In the genomic region with DNA sequence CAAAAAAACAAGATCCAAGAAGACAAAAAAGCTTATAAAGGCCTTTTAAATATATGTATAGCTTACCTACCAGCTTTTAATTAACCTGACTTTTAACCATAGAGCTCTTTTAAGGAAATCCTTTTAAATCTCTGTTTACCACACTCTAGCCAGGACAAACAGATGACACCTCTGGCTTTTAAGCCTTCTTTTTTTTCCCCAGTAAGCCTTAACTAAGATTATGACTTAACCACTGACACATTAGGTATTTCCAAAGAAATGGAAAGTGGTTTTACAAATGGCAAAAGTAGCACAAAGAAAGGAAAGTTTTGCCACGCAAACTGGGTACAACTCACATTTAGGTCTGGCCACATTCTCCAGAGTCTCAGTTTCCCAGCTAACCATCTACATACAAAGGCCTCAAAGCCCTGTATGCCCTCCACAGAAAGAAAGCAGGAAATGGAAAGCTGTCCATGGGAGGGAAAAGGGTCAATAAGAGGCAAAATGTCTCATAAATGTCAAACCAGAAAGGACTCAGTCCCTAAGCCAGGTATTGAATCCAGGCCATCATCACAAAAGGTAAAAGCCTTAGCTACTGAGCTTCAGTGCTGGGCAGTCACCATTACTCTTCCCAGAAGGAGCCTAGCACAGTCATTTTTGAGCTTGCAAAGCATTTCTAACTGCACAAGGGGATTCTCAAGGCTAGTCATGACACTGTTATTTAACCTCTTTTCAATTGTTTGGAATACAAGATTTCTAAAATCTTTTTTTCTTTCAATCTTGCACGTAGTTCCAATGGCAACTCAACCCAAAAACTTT, we compare ENCODE assay signal across 35 cellular contexts. TPM values are rescaled to one million over a fixed set of nuclear protein-coding genes. Genes with fewer than 3 reads are reported as not detected.
DNase-seq lines count a peak whose midpoint lies in the region; ATAC-seq and TF ChIP-seq lines count a peak whose summit lies in the region.
"Had no signal": no experiment of that assay in that cellular context is flagged by ENCODE, and none has a peak within 500 bp of the region (broad histone marks: within the 10 kb centered on the region; RNA-seq: fewer than 3 reads in every experiment).

No MANE protein-coding gene starts in this region.

- H3K4me2 ChIP-seq in OCI-LY7 (ENCODE audit: low read length) = no peak overlapping the region

- peaks cover 8% of the 10 kb centered on the region for H4K20me1 ChIP-seq in OCI-LY7 (ENCODE audit: insufficient read depth, low read length)

- peaks cover 99% of the 10 kb centered on the region for H3K79me2 ChIP-seq in OCI-LY7 (ENCODE audit: insufficient read depth, low read depth, low read length)

- 92% methylated on average over 2 of the region's 2 CpGs for WGBS in HUES64

- H3K9me3 ChIP-seq in HUES64 (ENCODE audit: insufficient read depth, low read depth, low read length) = no peaks in the 10 kb centered on the region
- H3K9me3 ChIP-seq in OCI-LY7 (ENCODE audit: low read length) = no peaks in the 10 kb centered on the region
- no peaks in the 10 kb centered on the region for H3K9me3 ChIP-seq in right atrium auricular region
- H3K9me3 ChIP-seq in uterus = no peaks in the 10 kb centered on the region
- H3K9me3 ChIP-seq: colonic mucosa, ovary, Peyer's patch, stomach, thyroid gland had no signal

- no peaks in the 10 kb centered on the region for H3K36me3 ChIP-seq in HUES64 (ENCODE audit: insufficient read depth, low read length)
- H3K36me3 ChIP-seq in OCI-LY7 (ENCODE audit: insufficient read depth, low read length) = peaks cover 42% of the 10 kb centered on the region
- H3K36me3 ChIP-seq in right atrium auricular region = no peaks in the 10 kb centered on the region
- no peaks in the 10 kb centered on the region for H3K36me3 ChIP-seq in uterus
- H3K36me3 ChIP-seq: colonic mucosa, ovary, Peyer's patch, stomach, thyroid gland had no signal

- H3K4me3 ChIP-seq in HUES64 (ENCODE audit: low read length) = no peak overlapping the region
- H3K4me3 ChIP-seq in OCI-LY7 (ENCODE audit: low read depth, low read length, poor library complexity, severe bottlenecking) = no peak overlapping the region
- no peak overlapping the region for H3K4me3 ChIP-seq in right atrium auricular region
- H3K4me3 ChIP-seq in uterus = no peak overlapping the region
- H3K4me3 ChIP-seq: colonic mucosa, ovary, Peyer's patch, skin epidermis, stomach, thyroid gland had no signal

- POLR2A ChIA-PET in OCI-LY7 (lab: Charles Lee) = interaction anchor here (0.6 to 1.0 kb wide), 6 partner anchors 10 to 279 kb away, joined by 3 to 4 read pairs (median 4); no protein-coding TSS in a partner anchor

- no peaks in the 10 kb centered on the region for H3K27me3 Mint-ChIP-seq in activated T-cell treated with anti-CD3 and anti-CD28 coated beads, Interleukin-2, amount 50 U/mL, for 24 hours
- H3K27me3 Mint-ChIP-seq in activated naive CD8-positive, alpha-beta T cell treated with anti-CD3 and anti-CD28 coated beads for 36 hours = no peaks in the 10 kb centered on the region
- H3K27me3 Mint-ChIP-seq: activated CD8-positive, alpha-beta memory T cell treated with anti-CD3 and anti-CD28 coated beads, Interleukin-2, amount 10 ng/mL, durations not matched to agents 7 days and 5 days; activated naive CD8-positive, alpha-beta T cell treated with anti-CD3 and anti-CD28 coated beads, Interleukin-2, amount 10 ng/mL, durations not matched to agents 7 days and 5 days; CD4-positive, CD25-positive, alpha-beta regulatory T cell had no signal

- BruUV-seq in OCI-LY7 (replicated peaks; lab: Mats Ljungman, UMichigan) = no TSS peak

- ATAC-seq in stimulated activated effector memory CD8-positive, alpha-beta T cell treated with anti-CD3 and anti-CD28 coated beads, Interleukin-12 subunit alpha, Interleukin-12 subunit beta, amount 100 ng/mL, for 72 hours = no peak
- ATAC-seq: activated CD8-positive, alpha-beta memory T cell treated with anti-CD3 and anti-CD28 coated beads, Interleukin-2, amount 10 ng/mL, durations not matched to agents 7 days and 5 days; left cardiac atrium had no signal

- no peak overlapping the region for H2AFZ ChIP-seq in OCI-LY7 (ENCODE audit: low read length)

- TF ChIP-seq CTCF in OCI-LY7 (conservative IDR thresholded peaks at IDR 0.05; ENCODE audit: low read length) = no peak
- TF ChIP-seq CTCF in right atrium auricular region (IDR thresholded peaks at IDR 0.05) = no peak
- no peak for TF ChIP-seq CTCF in uterus (IDR thresholded peaks at IDR 0.05)

- peaks cover 69% of the 10 kb centered on the region for H3K36me3 Mint-ChIP-seq in activated T-cell treated with anti-CD3 and anti-CD28 coated beads, Interleukin-2, amount 50 U/mL, for 24 hours (ENCODE audit: low read depth)
- H3K36me3 Mint-ChIP-seq in activated naive CD8-positive, alpha-beta T cell treated with anti-CD3 and anti-CD28 coated beads for 36 hours = peaks cover 58% of the 10 kb centered on the region
- H3K36me3 Mint-ChIP-seq in stimulated activated effector memory CD8-positive, alpha-beta T cell treated with anti-CD3 and anti-CD28 coated beads, Interleukin-12 subunit alpha, Interleukin-12 subunit beta, amount 100 ng/mL, for 72 hours = no peaks in the 10 kb centered on the region
- H3K36me3 Mint-ChIP-seq: immature natural killer cell had no signal

- peak overlapping the region; percentile 11 for H3K4me3 Mint-ChIP-seq in activated T-cell treated with anti-CD3 and anti-CD28 coated beads, Interleukin-2, amount 50 U/mL, for 24 hours
- H3K4me3 Mint-ChIP-seq in activated naive CD8-positive, alpha-beta T cell treated with anti-CD3 and anti-CD28 coated beads for 36 hours = no peak overlapping the region
- H3K4me3 Mint-ChIP-seq in stimulated activated effector memory CD8-positive, alpha-beta T cell treated with anti-CD3 and anti-CD28 coated beads, Interleukin-12 subunit alpha, Interleukin-12 subunit beta, amount 100 ng/mL, for 72 hours = no peak overlapping the region
- H3K4me3 Mint-ChIP-seq: activated CD8-positive, alpha-beta memory T cell treated with anti-CD3 and anti-CD28 coated beads, Interleukin-2, amount 10 ng/mL, durations not matched to agents 7 days and 5 days; activated naive CD8-positive, alpha-beta T cell treated with anti-CD3 and anti-CD28 coated beads, Interleukin-2, amount 10 ng/mL, durations not matched to agents 7 days and 5 days; immature natural killer cell; nephron progenitor cell had no signal

- peak overlapping the region; percentile 90 for H3K27ac Mint-ChIP-seq in activated T-cell treated with anti-CD3 and anti-CD28 coated beads, Interleukin-2, amount 50 U/mL, for 24 hours
- peak overlapping the region; percentile 35 for H3K27ac Mint-ChIP-seq in activated naive CD8-positive, alpha-beta T cell treated with anti-CD3 and anti-CD28 coated beads for 36 hours
- peak overlapping the region; percentile 10 for H3K27ac Mint-ChIP-seq in stimulated activated effector memory CD8-positive, alpha-beta T cell treated with anti-CD3 and anti-CD28 coated beads, Interleukin-12 subunit alpha, Interleukin-12 subunit beta, amount 100 ng/mL, for 72 hours
- H3K27ac Mint-ChIP-seq: activated CD8-positive, alpha-beta memory T cell treated with anti-CD3 and anti-CD28 coated beads, Interleukin-2, amount 10 ng/mL, durations not matched to agents 7 days and 5 days; activated naive CD8-positive, alpha-beta T cell treated with anti-CD3 and anti-CD28 coated beads, Interleukin-2, amount 10 ng/mL, durations not matched to agents 7 days and 5 days had no signal

- DNase-seq in activated T-cell treated with anti-CD3 and anti-CD28 coated beads, Interleukin-2, amount 50 U/mL, for 24 hours = no peak
- no peak for DNase-seq in activated T-cell treated with anti-CD3 and anti-CD28 coated beads, Interleukin-2, amount 50 U/mL, for 1 hour
- no peak for DNase-seq in activated naive CD8-positive, alpha-beta T cell treated with anti-CD3 and anti-CD28 coated beads for 36 hours
- no peak for DNase-seq in stimulated activated effector memory CD8-positive, alpha-beta T cell treated with anti-CD3 and anti-CD28 coated beads, Interleukin-12 subunit alpha, Interleukin-12 subunit beta, amount 100 ng/mL, for 72 hours (ENCODE audit: low spot score in 2 of 2)
- DNase-seq in OCI-LY7 (ENCODE audit: low spot score) (no peak), right atrium auricular region (ENCODE audit: low spot score) (no peak), uterus (no peak)
- DNase-seq: activated CD8-positive, alpha-beta memory T cell treated with anti-CD3 and anti-CD28 coated beads, Interleukin-2, amount 10 ng/mL, durations not matched to agents 7 days and 5 days; activated naive CD8-positive, alpha-beta T cell treated with anti-CD3 and anti-CD28 coated beads, Interleukin-2, amount 10 ng/mL, durations not matched to agents 7 days and 5 days; AML-193; Calu3; CD4-positive, CD25-positive, alpha-beta regulatory T cell; colonic mucosa; DND-41; effector CD4-positive, alpha-beta T cell; GF-D8; H7; hypothalamus; immature natural killer cell; Kasumi-1; left cardiac atrium; mammary epithelial cell; NCI-H1436; NCI-H2081; NCI-H2227 treated with DMSO at 0.1 percent for 48 hours; NCI-H526 treated with DMSO at 0.1 percent for 48 hours; nephron progenitor cell; ovary; Peyer's patch; SHP77; stomach; thyroid gland had no signal

- no peak overlapping the region for H3K9ac ChIP-seq in HUES64 (ENCODE audit: low read depth, low read length)

- H3K27ac ChIP-seq in HUES64 (ENCODE audit: low read depth, low read length) (peak overlapping the region; percentile 22; the same call in 1 of the 2 replicates), OCI-LY7 (ENCODE audit: low read depth, low read length, poor library complexity, severe bottlenecking) (no peak overlapping the region), right atrium auricular region (no peak overlapping the region), uterus (no peak overlapping the region)
- H3K27ac ChIP-seq: colonic mucosa, epithelial cell of prostate, ovary, Peyer's patch, skin epidermis, stomach, thyroid gland had no signal

- CTCF ChIA-PET in OCI-LY7 (lab: Charles Lee; ENCODE audit: unreplicated experiment) = no interaction called here

- intact Hi-C loops in OCI-LY7 (cut with micrococcal nuclease; ENCODE audit: unreplicated experiment) = no loop called here
- intact Hi-C loops in uterus (cut with DNase I; ENCODE audit: low total_unique reads) = no loop called here

- H3K9me3 Mint-ChIP-seq in activated T-cell treated with anti-CD3 and anti-CD28 coated beads, Interleukin-2, amount 50 U/mL, for 24 hours = peaks cover 8% of the 10 kb centered on the region
- H3K9me3 Mint-ChIP-seq in activated naive CD8-positive, alpha-beta T cell treated with anti-CD3 and anti-CD28 coated beads for 36 hours = peaks cover 4% of the 10 kb centered on the region
- no peaks in the 10 kb centered on the region for H3K9me3 Mint-ChIP-seq in stimulated activated effector memory CD8-positive, alpha-beta T cell treated with anti-CD3 and anti-CD28 coated beads, Interleukin-12 subunit alpha, Interleukin-12 subunit beta, amount 100 ng/mL, for 72 hours
- H3K9me3 Mint-ChIP-seq: immature natural killer cell, nephron progenitor cell had no signal

- H3K27me3 ChIP-seq in HUES64 (ENCODE audit: insufficient read depth, low read length) (no peaks in the 10 kb centered on the region), right atrium auricular region (no peaks in the 10 kb centered on the region), uterus (no peaks in the 10 kb centered on the region)
- H3K27me3 ChIP-seq: colonic mucosa, ovary, Peyer's patch, stomach, thyroid gland had no signal

- H3K9me2 ChIP-seq in OCI-LY7 (ENCODE audit: insufficient read depth, low read length) = no peaks in the 10 kb centered on the region

- TF ChIP-seq POLR2A in uterus (IDR thresholded peaks at IDR 0.05) = no peak

- H3K4me1 Mint-ChIP-seq in activated T-cell treated with anti-CD3 and anti-CD28 coated beads, Interleukin-2, amount 50 U/mL, for 24 hours (ENCODE audit: low read depth) = peaks cover 77% of the 10 kb centered on the region
- H3K4me1 Mint-ChIP-seq in activated naive CD8-positive, alpha-beta T cell treated with anti-CD3 and anti-CD28 coated beads for 36 hours = peaks cover 52% of the 10 kb centered on the region
- peaks cover 68% of the 10 kb centered on the region for H3K4me1 Mint-ChIP-seq in stimulated activated effector memory CD8-positive, alpha-beta T cell treated with anti-CD3 and anti-CD28 coated beads, Interleukin-12 subunit alpha, Interleukin-12 subunit beta, amount 100 ng/mL, for 72 hours

- peaks cover 73% of the 10 kb centered on the region for H3K4me1 ChIP-seq in HUES64 (ENCODE audit: insufficient read depth, low read length)
- H3K4me1 ChIP-seq in OCI-LY7 (ENCODE audit: insufficient read depth, low read length, poor library complexity, severe bottlenecking) = no peaks in the 10 kb centered on the region
- no peaks in the 10 kb centered on the region for H3K4me1 ChIP-seq in right atrium auricular region
- peaks cover 0 to 5% of the 10 kb centered on the region in 2 donors for H3K4me1 ChIP-seq in uterus
- H3K4me1 ChIP-seq: colonic mucosa, thyroid gland had no signal

RNA-seq across cellular contexts. Expression of a gene that starts 19.7 kb away (rescaled TPM):
- polyA plus RNA-seq in HUES64 (2013, experiment 1 of 2) = 7.3 TPM
- 9.5 TPM for polyA plus RNA-seq in HUES64 (2013, experiment 2 of 2)
- total RNA-seq in activated naive CD8-positive, alpha-beta T cell treated with anti-CD3 and anti-CD28 coated beads for 36 hours = 10 to 100 TPM; 21.0 to 22.0 TPM
- total RNA-seq in OCI-LY7 (2014; rRNA removed; shearing (Covaris generic)) = 17.2 and 20.3 TPM in 2 replicates
- 32.4 and 32.7 TPM in 2 replicates for total RNA-seq in OCI-LY7 (2022)
- 10 to 100 TPM in 1 of 2 donors, 1 to 10 TPM in 1; 6.4 to 11.7 TPM for total RNA-seq in right atrium auricular region
- total RNA-seq in uterus = 10 to 100 TPM; 26.4 to 53.4 (median 42.2) TPM

Comparison
In these comparisons a context has a peak if more than half of its experiments do, and no peak if none do; other contexts are left out.
1. H3K27ac Mint-ChIP-seq: peak in every context shown above with its lines; median percentile 90 in activated T-cell treated with anti-CD3 and anti-CD28 coated beads, Interleukin-2, amount 50 U/mL, for 24 hours; 35 in activated naive CD8-positive, alpha-beta T cell treated with anti-CD3 and anti-CD28 coated beads for 36 hours; 10 in stimulated activated effector memory CD8-positive, alpha-beta T cell treated with anti-CD3 and anti-CD28 coated beads, Interleukin-12 subunit alpha, Interleukin-12 subunit beta, amount 100 ng/mL, for 72 hours.